In the genomic region with DNA sequence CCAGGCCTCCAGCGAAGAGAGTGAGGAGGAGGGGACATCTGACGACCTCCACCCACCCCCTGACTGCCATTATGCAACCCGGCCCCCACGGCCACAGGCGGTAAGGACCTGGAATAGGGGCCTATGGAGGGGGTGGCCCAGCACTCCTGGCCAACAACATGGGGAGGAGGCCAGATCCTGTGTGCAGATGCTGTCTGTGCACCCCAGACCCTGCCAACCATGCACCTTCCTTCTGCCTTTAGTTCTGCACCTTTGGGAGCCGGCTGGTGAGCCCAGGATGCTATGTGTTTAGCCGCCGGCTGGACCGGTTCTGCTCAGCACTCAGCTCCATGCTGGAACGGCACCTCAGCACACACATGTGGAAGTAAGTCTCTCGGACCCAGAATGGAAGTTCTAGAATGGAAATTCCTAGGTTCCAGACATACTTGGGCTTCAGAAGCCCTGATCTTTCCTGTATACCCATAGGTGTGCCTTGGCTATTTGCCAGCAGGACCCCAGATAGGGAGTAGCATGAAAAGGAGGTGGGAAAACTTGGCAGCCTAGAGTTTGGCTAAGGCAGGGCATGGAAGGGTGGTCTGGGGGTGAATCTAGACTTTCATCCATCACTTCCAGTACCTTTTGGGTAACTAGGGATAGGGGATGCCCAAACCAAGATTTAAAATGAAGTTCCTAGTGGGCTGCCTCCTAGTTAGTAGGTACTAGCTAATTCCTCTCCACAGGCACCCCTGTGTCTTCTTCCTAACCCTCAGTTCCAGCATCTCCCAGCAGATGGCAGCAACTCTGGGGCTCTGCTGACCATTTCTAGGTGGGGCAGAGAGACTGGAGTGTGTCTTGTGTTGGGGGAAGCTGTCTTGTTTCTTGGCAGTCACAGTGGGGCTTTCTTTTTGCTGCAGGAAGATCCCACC, we compare ENCODE assay signal across 8 cellular contexts. TPM values are rescaled to one million over a fixed set of nuclear protein-coding genes. Genes with fewer than 3 reads are reported as not detected.
DNase-seq lines count a peak whose midpoint lies in the region; ATAC-seq and TF ChIP-seq lines count a peak whose summit lies in the region.

No MANE protein-coding gene starts in this region.

- ATAC-seq in naive B cell (ENCODE audit: low read depth in 2 of 2) (peak; percentile 15 to 32), thoracic aorta (ENCODE audit: insufficient number of reproducible peaks, low FRiP score, low read depth) (no peak), HG02759 (IDR thresholded peaks at IDR 0.05; ENCODE audit: unreplicated experiment) (no peak)

- H3K4me1 Mint-ChIP-seq in CD8-positive, alpha-beta memory T cell: peaks cover 15 to 36% (median 23%) of the 10 kb centered on the region in 3 donors
- H3K4me1 Mint-ChIP-seq in naive B cell: peaks cover 23 to 31% (median 25%) of the 10 kb centered on the region in 3 donors

- H3K27me3 ChIP-seq in CD8-positive, alpha-beta memory T cell (ENCODE audit: insufficient read depth, low read length, poor library complexity, severe bottlenecking): no peaks in the 10 kb centered on the region
- H3K27me3 ChIP-seq in NT2/D1 (ENCODE audit: insufficient read depth, insufficient read length): no peaks in the 10 kb centered on the region
- no peaks in the 10 kb centered on the region for H3K27me3 ChIP-seq in thoracic aorta (replicated peaks; ENCODE audit: insufficient read depth)

- POLR2A ChIA-PET in CD8-positive, alpha-beta memory T cell (lab: Charles Lee): interaction anchor here (1.1 to 1.8 kb wide), 4 partner anchors 13 to 64 kb away, joined by 3 to 17 read pairs (median 4); no protein-coding TSS in a partner anchor

- DNase-seq in CD8-positive, alpha-beta memory T cell: peak; percentile 57 to 79 (median 61)
- DNase-seq in HFF-Myc (ENCODE audit: extremely low read depth, low read depth): no peak
- no peak for DNase-seq in NT2/D1 (ENCODE audit: low read depth, low spot score)
- DNase-seq in activated CD8-positive, alpha-beta memory T cell treated with anti-CD3 and anti-CD28 coated beads, Interleukin-2, amount 50 U/mL, for 4 hours: peak; percentile 78
- DNase-seq in epithelial cell of esophagus (ENCODE audit: low read depth): peak; percentile 72
- peak; percentile 60 for DNase-seq in naive B cell
- no peak for DNase-seq in thoracic aorta (ENCODE audit: low spot score)

- no peak overlapping the region for H3K27ac ChIP-seq in CD8-positive, alpha-beta memory T cell (ENCODE audit: low read depth, low read length)
- no peak overlapping the region for H3K27ac ChIP-seq in thoracic aorta

- H3K27me3 Mint-ChIP-seq in CD8-positive, alpha-beta memory T cell: no peaks in the 10 kb centered on the region
- no peaks in the 10 kb centered on the region for H3K27me3 Mint-ChIP-seq in naive B cell

- peaks cover 17% of the 10 kb centered on the region for H3K4me1 ChIP-seq in CD8-positive, alpha-beta memory T cell (ENCODE audit: insufficient read depth, low read length)
- peaks cover 8% of the 10 kb centered on the region for H3K4me1 ChIP-seq in NT2/D1 (ENCODE audit: insufficient read depth, insufficient read length)
- peaks cover 8 to 21% of the 10 kb centered on the region in 2 donors for H3K4me1 ChIP-seq in thoracic aorta (ENCODE audit: control insufficient read depth in 1 of 2, low read depth in 2 of 2)

- TF ChIP-seq CTCF in HFF-Myc (IDR thresholded peaks at IDR 0.05; ENCODE audit: low read depth, low read length, missing control alignments): peak; percentile 89
- TF ChIP-seq CTCF in epithelial cell of esophagus (IDR thresholded peaks at IDR 0.05; ENCODE audit: insufficient read depth, low read depth, low read length, missing control alignments): peak; percentile 90
- TF ChIP-seq CTCF in thoracic aorta (IDR thresholded peaks at IDR 0.05): peak; percentile 70

- H3K4me3 Mint-ChIP-seq in CD8-positive, alpha-beta memory T cell: peak overlapping the region in 1 of 7 donors; percentile 86
- peak overlapping the region in 1 of 8 donors; percentile 86 for H3K4me3 Mint-ChIP-seq in naive B cell

- H3K36me3 Mint-ChIP-seq in CD8-positive, alpha-beta memory T cell: peaks cover 0 to 43% (median 4%) of the 10 kb centered on the region in 3 donors
- no peaks in the 10 kb centered on the region for H3K36me3 Mint-ChIP-seq in naive B cell

- peak overlapping the region; percentile 36 for H3K9ac ChIP-seq in NT2/D1 (ENCODE audit: insufficient read length, low read depth)

- peaks cover 6% of the 10 kb centered on the region for H3K36me3 ChIP-seq in CD8-positive, alpha-beta memory T cell (ENCODE audit: insufficient read depth, low read length)
- peaks cover 67% of the 10 kb centered on the region for H3K36me3 ChIP-seq in NT2/D1 (ENCODE audit: insufficient read depth, insufficient read length, low read length)
- peaks cover 3% of the 10 kb centered on the region for H3K36me3 ChIP-seq in thoracic aorta

- H3K27ac Mint-ChIP-seq in CD8-positive, alpha-beta memory T cell: peak overlapping the region in 2 of 8 donors; percentile 23 to 81
- peak overlapping the region in 2 of 6 donors; percentile 49 to 69 for H3K27ac Mint-ChIP-seq in naive B cell

- no peak overlapping the region for H3K4me3 ChIP-seq in CD8-positive, alpha-beta memory T cell (ENCODE audit: low read length)
- H3K4me3 ChIP-seq in HFF-Myc (replicated peaks; ENCODE audit: low read depth, low read length): no peak overlapping the region
- H3K4me3 ChIP-seq in NT2/D1 (ENCODE audit: insufficient read length, low read depth): no peak overlapping the region
- no peak overlapping the region for H3K4me3 ChIP-seq in epithelial cell of esophagus (ENCODE audit: low read length)
- no peak overlapping the region for H3K4me3 ChIP-seq in thoracic aorta

- no peaks in the 10 kb centered on the region for H3K9me3 ChIP-seq in CD8-positive, alpha-beta memory T cell (ENCODE audit: low read length)
- H3K9me3 ChIP-seq in NT2/D1 (ENCODE audit: insufficient read depth, low read length) (no peaks in the 10 kb centered on the region), thoracic aorta (no peaks in the 10 kb centered on the region)

- CTCF ChIA-PET in CD8-positive, alpha-beta memory T cell (lab: Charles Lee): interaction anchor here (0.7 to 32.5 kb wide), 16 partner anchors 10 to 249 kb away, joined by 3 to 1339 read pairs (median 4); a partner anchor contains a TSS

- no peaks in the 10 kb centered on the region for H3K9me3 Mint-ChIP-seq in CD8-positive, alpha-beta memory T cell
- H3K9me3 Mint-ChIP-seq in naive B cell: no peaks in the 10 kb centered on the region

RNA-seq across cellular contexts. Expression of a gene that starts 3.6 kb away (rescaled TPM):
- 10 to 100 TPM in 1 of 2 experiments, 1 to 10 TPM in 1; 9.9 to 10.6 TPM for total RNA-seq in CD8-positive, alpha-beta memory T cell
- polyA plus RNA-seq in CD8-positive, alpha-beta memory T cell: 15.4 TPM
- 10 to 100 TPM in 5 of 6 donors, 1 to 10 TPM in 1; 9.3 to 13.2 (median 10.8) TPM for polyA plus RNA-seq in naive B cell (ENCODE audit: low read depth in 6 of 6)
- total RNA-seq in thoracic aorta: 10 to 100 TPM in 1 of 2 donors, 1 to 10 TPM in 1; 9.5 to 16.5 TPM

RNA-seq across cellular contexts. Expression of a gene that starts 6.6 kb away (rescaled TPM):
- 10 to 100 TPM; 14.6 to 15.3 TPM for total RNA-seq in CD8-positive, alpha-beta memory T cell
- 8.7 TPM for polyA plus RNA-seq in CD8-positive, alpha-beta memory T cell
- polyA plus RNA-seq in naive B cell (ENCODE audit: low read depth in 6 of 6): 1 to 10 TPM; 3.0 to 9.2 (median 5.2) TPM
- 1 to 10 TPM; 3.1 to 7.7 TPM for total RNA-seq in thoracic aorta

RNA-seq across cellular contexts. Expression of a gene that starts 19.2 kb away (rescaled TPM):
- total RNA-seq in CD8-positive, alpha-beta memory T cell: 1 to 10 TPM; 4.0 to 4.9 TPM
- 20.2 TPM for polyA plus RNA-seq in CD8-positive, alpha-beta memory T cell
- polyA plus RNA-seq in naive B cell (ENCODE audit: low read depth in 6 of 6): 1 to 10 TPM in 3 of 6 donors, under 1 TPM in 2, not detected in 1; 0.37 to 1.8 (median 1.0) TPM
- 10 to 100 TPM in 1 of 2 donors, 1 to 10 TPM in 1; 7.8 to 16.0 TPM for total RNA-seq in thoracic aorta

RNA-seq across cellular contexts. Expression of a gene that starts 23.9 kb away (rescaled TPM):
- under 1 TPM in 1 of 2 experiments, not detected in 1; 0.07 TPM for total RNA-seq in CD8-positive, alpha-beta memory T cell
- 0.07 TPM for polyA plus RNA-seq in CD8-positive, alpha-beta memory T cell
- not detected for polyA plus RNA-seq in naive B cell (ENCODE audit: low read depth in 6 of 6)
- 1 to 10 TPM; 4.2 to 6.1 TPM for total RNA-seq in thoracic aorta

RNA-seq across cellular contexts. Expression of a gene that starts 49.4 kb away (rescaled TPM):
- under 1 TPM in 1 of 2 experiments, not detected in 1; 0.39 TPM for total RNA-seq in CD8-positive, alpha-beta memory T cell
- not detected for polyA plus RNA-seq in CD8-positive, alpha-beta memory T cell
- under 1 TPM in 1 of 6 donors, not detected in 5; 0.09 TPM for polyA plus RNA-seq in naive B cell (ENCODE audit: low read depth in 6 of 6)
- total RNA-seq in thoracic aorta: not detected

Comparison
In these comparisons a context has a peak if more than half of its experiments do, and no peak if none do; other contexts are left out.
1. DNase-seq: peak in CD8-positive, alpha-beta memory T cell (5 of 5), activated CD8-positive, alpha-beta memory T cell treated with anti-CD3 and anti-CD28 coated beads, Interleukin-2, amount 50 U/mL, for 4 hours (single experiment), epithelial cell of esophagus (single experiment) and naive B cell (single experiment); none in HFF-Myc (single experiment), NT2/D1 (single experiment) and thoracic aorta (single experiment).
2. ATAC-seq: peak in naive B cell (2 of 2); none in thoracic aorta (single experiment) and HG02759 (single experiment).
3. Peak in every context shown above with its lines, with median percentiles within 50 percentile points of each other: CTCF ChIP-seq.